ENCODE assay signal across 8 cellular contexts in the genomic region with DNA sequence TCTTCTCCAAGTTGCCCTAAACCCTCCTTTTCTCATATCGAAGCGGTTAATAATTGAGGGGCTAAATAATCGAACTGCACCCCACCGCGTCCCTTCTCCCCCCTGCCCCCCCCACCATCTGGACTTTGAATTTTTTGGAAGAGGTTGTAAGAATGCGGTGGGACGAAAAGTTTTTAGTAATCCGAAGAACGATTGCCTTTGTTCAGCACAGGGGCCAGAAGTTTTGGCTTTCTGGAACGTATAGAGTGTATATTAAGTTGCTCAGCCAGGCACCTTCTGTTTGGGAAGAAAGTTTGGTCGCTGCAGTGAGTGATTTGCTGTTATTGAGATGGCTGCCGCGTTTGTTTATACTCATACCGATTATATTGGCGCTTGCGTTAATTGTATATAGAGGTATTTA. TPM values are rescaled to one million over a fixed set of nuclear protein-coding genes. Genes with fewer than 3 reads are reported as not detected.
DNase-seq lines count a peak whose midpoint lies in the region; ATAC-seq and TF ChIP-seq lines count a peak whose summit lies in the region.

No MANE protein-coding gene starts in this region.

- ATAC-seq in CD4-positive, alpha-beta T cell (ENCODE audit: poor library complexity) = no peak
- ATAC-seq in HG03108 (IDR thresholded peaks at IDR 0.05; ENCODE audit: unreplicated experiment) = no peak
- no peak for ATAC-seq in HG02623 (IDR thresholded peaks at IDR 0.05; ENCODE audit: unreplicated experiment)
- ATAC-seq in HG03280 (IDR thresholded peaks at IDR 0.05; ENCODE audit: unreplicated experiment) = no peak

- H3K4me1 Mint-ChIP-seq in CD4-positive, alpha-beta T cell (ENCODE audit: low read depth) = peaks cover 55% of the 10 kb centered on the region

- POLR2A ChIA-PET in CD4-positive, alpha-beta T cell (lab: Charles Lee) = interaction anchor here (0.7 to 5.8 kb wide), 32 partner anchors 13 to 364 kb away, joined by 3 to 86 read pairs (median 5); a partner anchor contains a TSS

- DNase-seq in CD4-positive, alpha-beta T cell = peak in 2 of 10 experiments; percentile 1 to 7
- DNase-seq in KG1 (lab: John Stamatoyannopoulos, UW) = peak; percentile 25
- peak; percentile 60 for DNase-seq in superior temporal gyrus (ENCODE audit: extremely low spot score)

- no peaks in the 10 kb centered on the region for H3K9me3 Mint-ChIP-seq in CD4-positive, alpha-beta T cell

- H3K27ac Mint-ChIP-seq in CD4-positive, alpha-beta T cell = peak overlapping the region; percentile 88

- intact Hi-C loops in CD4-positive, alpha-beta T cell (cut with DNase I, micrococcal nuclease) = loop anchor here (2.0 to 10.0 kb wide), 6 partner anchors 16 to 205 kb away; a partner anchor contains a TSS

- H3K27me3 ChIP-seq in CD4-positive, alpha-beta T cell (ENCODE audit: control insufficient read depth, insufficient read depth, low read length) = no peaks in the 10 kb centered on the region
- H3K27me3 ChIP-seq in layer of hippocampus (ENCODE audit: control insufficient read depth, insufficient read depth, low read length) = no peaks in the 10 kb centered on the region

- H3K27ac ChIP-seq in CD4-positive, alpha-beta T cell (ENCODE audit: low read depth, low read length) = peak overlapping the region; percentile 98
- H3K27ac ChIP-seq in angular gyrus (ENCODE audit: low read depth, low read length) (peak overlapping the region; percentile 96), layer of hippocampus (ENCODE audit: low read depth, low read length) (peak overlapping the region; percentile 98)

- no peaks in the 10 kb centered on the region for H3K9me3 ChIP-seq in CD4-positive, alpha-beta T cell (ENCODE audit: control insufficient read depth, low read length)

- H3K27me3 Mint-ChIP-seq in CD4-positive, alpha-beta T cell = no peaks in the 10 kb centered on the region

- TF ChIP-seq CTCF in CD4-positive, alpha-beta T cell (IDR thresholded peaks at IDR 0.05) = no peak

- peak overlapping the region; percentile 98 for H3K4me3 Mint-ChIP-seq in CD4-positive, alpha-beta T cell

- peaks cover 51% of the 10 kb centered on the region for H3K36me3 Mint-ChIP-seq in CD4-positive, alpha-beta T cell (ENCODE audit: low read depth)

- CTCF ChIA-PET in CD4-positive, alpha-beta T cell (lab: Charles Lee) = interaction anchor here (0.6 to 1.4 kb wide), 4 partner anchors 10 to 245 kb away, joined by 3 read pairs; no protein-coding TSS in a partner anchor

RNA-seq across cellular contexts. Expression of a gene that starts 0.5 kb away (rescaled TPM):
- total RNA-seq in CD4-positive, alpha-beta T cell = 10 to 100 TPM; 94.7 to 96.9 TPM
